10 cellular contexts compared by ENCODE assay signal in the genomic region with DNA sequence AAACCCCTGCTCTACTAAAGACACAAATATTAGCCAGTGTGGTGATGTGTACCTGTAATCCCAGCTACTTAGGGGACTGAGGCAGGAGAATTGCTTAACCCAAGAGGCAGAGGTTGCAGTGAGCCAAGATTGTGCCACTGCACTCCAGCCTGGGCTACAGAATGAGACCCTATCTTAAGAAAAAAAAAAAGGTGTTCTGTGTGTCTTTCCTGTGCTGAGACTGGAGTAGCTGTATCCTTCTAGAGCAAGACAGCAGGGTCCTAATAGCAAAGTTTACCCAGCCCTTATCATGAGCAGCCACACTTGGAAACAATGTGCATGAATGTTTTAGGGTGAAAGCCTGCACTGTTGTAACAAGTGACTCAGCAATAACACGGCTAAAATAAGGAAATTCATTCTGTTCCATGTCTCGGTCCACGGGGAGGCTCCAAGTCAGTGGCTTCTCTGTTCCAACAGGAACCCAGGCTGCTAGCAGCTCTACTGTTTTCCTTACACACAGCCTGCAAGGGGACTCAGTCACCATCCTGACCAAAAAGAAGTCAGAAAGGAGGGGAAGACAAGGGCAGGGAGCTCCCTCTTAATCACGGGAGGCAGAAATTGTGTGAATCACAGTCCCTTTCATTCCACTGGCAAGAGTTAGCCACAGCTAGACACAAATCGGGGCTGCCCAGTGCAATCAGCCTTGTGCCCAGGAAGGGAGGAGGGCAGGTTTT. TPM values are rescaled to one million over a fixed set of nuclear protein-coding genes. Genes with fewer than 3 reads are reported as not detected.
DNase-seq lines count a peak whose midpoint lies in the region; ATAC-seq and TF ChIP-seq lines count a peak whose summit lies in the region.
"Had no signal": no experiment of that assay in that cellular context is flagged by ENCODE, and none has a peak within 500 bp of the region (broad histone marks: within the 10 kb centered on the region; RNA-seq: fewer than 3 reads in every experiment).

No MANE protein-coding gene starts in this region.

- no peak overlapping the region for H3K4me3 ChIP-seq in astrocyte of the cerebellum (ENCODE audit: low read depth, low read length)

- no peak overlapping the region for H3K4me3 Mint-ChIP-seq in T-helper 2 cell treated with Interferon-gamma antibody and Interleukin-4, amounts not matched to agents 5 μg/mL and 100 μg/mL, for 36 hours

- no peak for TF ChIP-seq CTCF in astrocyte of the cerebellum (IDR thresholded peaks at IDR 0.05; ENCODE audit: low read depth, low read length, missing control alignments)
- no peak for TF ChIP-seq CTCF in GM13976 (IDR thresholded peaks at IDR 0.05; ENCODE audit: borderline replicate concordance, control extremely low read depth, extremely low read depth, insufficient read depth, missing control alignments)

- no peaks in the 10 kb centered on the region for H3K9me3 Mint-ChIP-seq in T-helper 2 cell treated with Interferon-gamma antibody and Interleukin-4, amounts not matched to agents 5 μg/mL and 100 μg/mL, for 36 hours

- peaks cover 4% of the 10 kb centered on the region for H3K27me3 Mint-ChIP-seq in T-helper 2 cell treated with Interferon-gamma antibody and Interleukin-4, amounts not matched to agents 5 μg/mL and 100 μg/mL, for 36 hours (ENCODE audit: low read depth)

- H3K27ac ChIP-seq in temporal lobe (ENCODE audit: low read depth, low read length): peak overlapping the region; percentile 96
- H3K27ac ChIP-seq: KMS-11, parathyroid adenoma had no signal

- H3K27ac Mint-ChIP-seq in T-helper 2 cell treated with Interferon-gamma antibody and Interleukin-4, amounts not matched to agents 5 μg/mL and 100 μg/mL, for 36 hours: no peak overlapping the region

- no peaks in the 10 kb centered on the region for H3K36me3 Mint-ChIP-seq in T-helper 2 cell treated with Interferon-gamma antibody and Interleukin-4, amounts not matched to agents 5 μg/mL and 100 μg/mL, for 36 hours (ENCODE audit: low read depth)

- in situ Hi-C loops in KBM-7 (cut with MboI; ENCODE audit: low pct_unique_long_range_greater_than_20kb, low sequenced_read_pairs) (no loop called here), astrocyte of the cerebellum (cut with HindIII; ENCODE audit: low sequenced_read_pairs) (no loop called here), GM13976 (cut with MboI; ENCODE audit: low sequenced_read_pairs, unreplicated experiment) (no loop called here)

- DNase-seq in KBM-7 (peak; percentile 48), astrocyte of the cerebellum (ENCODE audit: low read depth) (peak; percentile 6), hypothalamus (lab: John Stamatoyannopoulos, UW) (peak in 35 of 51 donors; percentile 15 to 80 (median 47)), GM13976 (ENCODE audit: low spot score) (no peak), DMS79 (lab: John Stamatoyannopoulos, UW) (no peak)
- no peak for DNase-seq in T-helper 2 cell treated with Interferon-gamma antibody and Interleukin-4, amounts not matched to agents 5 μg/mL and 100 μg/mL, for 36 hours (ENCODE audit: low spot score)

- H3K4me1 Mint-ChIP-seq in T-helper 2 cell treated with Interferon-gamma antibody and Interleukin-4, amounts not matched to agents 5 μg/mL and 100 μg/mL, for 36 hours (ENCODE audit: low read depth): peaks cover 2% of the 10 kb centered on the region

- no peak for ATAC-seq in HG02642 (IDR thresholded peaks at IDR 0.05; ENCODE audit: poor library complexity, unreplicated experiment)

RNA-seq across cellular contexts. Expression of gene SLC5A11, which starts 7.1 kb away (rescaled TPM):
- not detected for total RNA-seq in temporal lobe

Comparison
In these comparisons a context has a peak if more than half of its experiments do, and no peak if none do; other contexts are left out.
1. DNase-seq: peak in KBM-7 (single experiment), astrocyte of the cerebellum (single experiment) and hypothalamus (35 of 51); none in T-helper 2 cell treated with Interferon-gamma antibody and Interleukin-4, amounts not matched to agents 5 μg/mL and 100 μg/mL, for 36 hours (single experiment), GM13976 (single experiment) and DMS79 (single experiment).